8 cellular contexts compared by ENCODE assay signal in the genomic region with DNA sequence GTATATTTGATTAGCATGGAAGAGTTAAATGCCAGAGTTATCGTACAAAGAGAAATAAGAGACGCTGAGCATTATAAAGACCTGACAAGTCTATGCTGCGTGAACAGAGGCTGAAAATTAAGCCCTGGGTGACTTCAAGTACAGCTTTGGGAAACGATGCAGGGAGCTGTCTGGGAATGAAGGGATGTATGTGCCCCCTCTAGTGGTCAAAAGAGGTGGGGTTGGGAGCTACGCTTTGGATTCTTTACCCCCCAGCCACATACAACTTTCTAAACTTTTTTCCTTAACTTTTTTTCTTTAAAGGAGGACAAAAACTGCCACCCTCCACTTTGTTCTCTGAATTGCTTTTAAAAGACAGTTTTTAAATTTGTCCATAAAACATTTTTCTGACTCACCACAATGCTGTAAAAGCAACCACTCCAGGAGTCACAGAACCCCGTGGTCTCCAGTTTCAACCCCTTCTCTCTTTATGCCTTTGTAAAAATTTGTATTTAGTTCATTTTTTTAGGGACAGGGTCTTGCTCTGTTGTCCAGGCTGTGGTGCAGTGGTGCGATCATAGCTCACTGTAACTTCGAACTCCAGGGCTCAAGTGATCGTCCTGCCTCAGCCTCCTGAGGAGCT. TPM values are rescaled to one million over a fixed set of nuclear protein-coding genes. Genes with fewer than 3 reads are reported as not detected.
DNase-seq lines count a peak whose midpoint lies in the region; ATAC-seq and TF ChIP-seq lines count a peak whose summit lies in the region.

No MANE protein-coding gene starts in this region.

- no peaks in the 10 kb centered on the region for H3K36me3 ChIP-seq in stomach

- H3K27me3 Mint-ChIP-seq in activated CD8-positive, alpha-beta memory T cell treated with anti-CD3 and anti-CD28 coated beads, Interleukin-2, amount 10 ng/mL, durations not matched to agents 7 days and 5 days = peaks cover 12% of the 10 kb centered on the region

- TF ChIP-seq POLR2A in stomach (IDR thresholded peaks at IDR 0.05) = no peak

- in situ Hi-C loops in astrocyte of the spinal cord (cut with HindIII; ENCODE audit: low sequenced_read_pairs) = no loop called here

- H3K9me3 ChIP-seq in stomach = no peaks in the 10 kb centered on the region

- CTCF ChIA-PET in activated CD8-positive, alpha-beta memory T cell treated with anti-CD3 and anti-CD28 coated beads, Interleukin-2, amount 10 ng/mL, durations not matched to agents 7 days and 5 days (lab: Charles Lee) = interaction anchor here (0.6 to 2.7 kb wide), 24 partner anchors 9 to 739 kb away, joined by 3 to 21 read pairs (median 3); no protein-coding TSS in a partner anchor

- WGBS in stomach, 5 donors = 47 to 53% (median 49%) methylated on average over 9 of the region's 9 CpGs

- no peaks in the 10 kb centered on the region for H3K9me3 Mint-ChIP-seq in activated CD8-positive, alpha-beta memory T cell treated with anti-CD3 and anti-CD28 coated beads, Interleukin-2, amount 10 ng/mL, durations not matched to agents 7 days and 5 days (ENCODE audit: low read depth)

- no peak overlapping the region for H3K4me3 ChIP-seq in astrocyte of the spinal cord (ENCODE audit: low read depth, low read length)
- H3K4me3 ChIP-seq in stomach = no peak overlapping the region

- H3K27ac Mint-ChIP-seq in activated CD8-positive, alpha-beta memory T cell treated with anti-CD3 and anti-CD28 coated beads, Interleukin-2, amount 10 ng/mL, durations not matched to agents 7 days and 5 days = no peak overlapping the region

- TF ChIP-seq EP300 in stomach (IDR thresholded peaks at IDR 0.05) = no peak

- no peak overlapping the region for H3K4me3 Mint-ChIP-seq in activated CD8-positive, alpha-beta memory T cell treated with anti-CD3 and anti-CD28 coated beads, Interleukin-2, amount 10 ng/mL, durations not matched to agents 7 days and 5 days

- intact Hi-C loops in stomach (cut with DNase I; ENCODE audit: low total_unique reads) = no loop called here

- no peaks in the 10 kb centered on the region for H3K36me3 Mint-ChIP-seq in activated CD8-positive, alpha-beta memory T cell treated with anti-CD3 and anti-CD28 coated beads, Interleukin-2, amount 10 ng/mL, durations not matched to agents 7 days and 5 days

- no peak overlapping the region for H3K27ac ChIP-seq in stomach

- ATAC-seq in activated CD8-positive, alpha-beta memory T cell treated with anti-CD3 and anti-CD28 coated beads, Interleukin-2, amount 10 ng/mL, durations not matched to agents 7 days and 5 days = no peak
- ATAC-seq in HG03025 (IDR thresholded peaks at IDR 0.05; ENCODE audit: low FRiP score, unreplicated experiment) = no peak

- H3K4me1 ChIP-seq in stomach = peaks cover 0 to 4% (median 0%) of the 10 kb centered on the region in 4 donors

- H3K27me3 ChIP-seq in stomach = no peaks in the 10 kb centered on the region

- peak; percentile 91 for TF ChIP-seq CTCF in GM12872 (IDR thresholded peaks at IDR 0.05; ENCODE audit: insufficient read depth, low read depth, low read length)
- peak; percentile 91 for TF ChIP-seq CTCF in astrocyte of the spinal cord (IDR thresholded peaks at IDR 0.05; ENCODE audit: low read depth, low read length)
- peak in 5 of 7 experiments; percentile 52 to 81 (median 68) for TF ChIP-seq CTCF in stomach (IDR thresholded peaks at IDR 0.05)

- no peaks in the 10 kb centered on the region for H3K4me1 Mint-ChIP-seq in activated CD8-positive, alpha-beta memory T cell treated with anti-CD3 and anti-CD28 coated beads, Interleukin-2, amount 10 ng/mL, durations not matched to agents 7 days and 5 days

- DNase-seq in AML-193 (lab: John Stamatoyannopoulos, UW) (peak; percentile 5 to 27), NCI-H2171 (lab: John Stamatoyannopoulos, UW) (peak; percentile 51), astrocyte of the spinal cord (ENCODE audit: low read depth, low spot score) (peak; percentile 64), iPS-NIHi11 (ENCODE audit: low spot score) (peak; percentile 80), stomach (peak; percentile 38)
- DNase-seq in activated CD8-positive, alpha-beta memory T cell treated with anti-CD3 and anti-CD28 coated beads, Interleukin-2, amount 10 ng/mL, durations not matched to agents 7 days and 5 days = no peak

RNA-seq across cellular contexts. Expression of gene ZNF664, which starts 59.4 kb away (rescaled TPM):
- total RNA-seq in stomach = 100 to 1,000 TPM in 2 of 5 donors, 10 to 100 TPM in 3; 42.6 to 224 (median 89.6) TPM
- 10 to 100 TPM; 16.5 to 50.3 (median 45.4) TPM for polyA plus RNA-seq in stomach
- 10 to 100 TPM; 45.8 to 52.5 TPM for total RNA-seq in activated CD8-positive, alpha-beta memory T cell treated with anti-CD3 and anti-CD28 coated beads, Interleukin-2, amount 10 ng/mL, durations not matched to agents 7 days and 5 days

RNA-seq across cellular contexts. Expression of gene CCDC92, which starts 59.7 kb away (rescaled TPM):
- total RNA-seq in stomach = 10 to 100 TPM in 3 of 5 donors, 1 to 10 TPM in 2; 3.5 to 30.4 (median 12.3) TPM
- polyA plus RNA-seq in stomach = 10 to 100 TPM; 21.7 to 32.6 (median 23.8) TPM
- 10 to 100 TPM; 16.4 to 19.8 TPM for total RNA-seq in activated CD8-positive, alpha-beta memory T cell treated with anti-CD3 and anti-CD28 coated beads, Interleukin-2, amount 10 ng/mL, durations not matched to agents 7 days and 5 days
